Comparison of ENCODE assay signal across 8 cellular contexts in genomic region chr17:65560628-65561371, GRCh38. TPM values are rescaled to one million over a fixed set of nuclear protein-coding genes. Genes with fewer than 3 reads are reported as not detected.
DNase-seq lines count a peak whose midpoint lies in the region; ATAC-seq and TF ChIP-seq lines count a peak whose summit lies in the region.

No MANE protein-coding gene starts in this region.

- H3K27ac ChIP-seq in hepatocyte, result no peak overlapping the region
- H3K27ac ChIP-seq in rectal smooth muscle tissue (ENCODE audit: low read depth, low read length), result peak overlapping the region; percentile 95
- H3K27ac ChIP-seq in urinary bladder (ENCODE audit: low read depth), result peak overlapping the region; percentile 90

- in situ Hi-C loops in astrocyte of the cerebellum (cut with HindIII; ENCODE audit: low sequenced_read_pairs), result no loop called here

- H3K9me3 ChIP-seq in hepatocyte (ENCODE audit: low read depth), result no peaks in the 10 kb centered on the region

- DNase-seq in CD1c-positive myeloid dendritic cell (ENCODE audit: extremely low spot score), result peak; percentile 67
- DNase-seq in NCI-H1092 treated with DMSO at 0.1 percent for 48 hours (lab: John Stamatoyannopoulos, UW), result peak; percentile 63
- DNase-seq in T-helper 22 cell (ENCODE audit: low read depth), result peak; percentile 74
- DNase-seq in astrocyte of the cerebellum (ENCODE audit: low read depth), result peak; percentile 80
- peak; percentile 95 for DNase-seq in hepatocyte (ENCODE audit: low spot score)

- no peak for TF ChIP-seq CTCF in astrocyte of the cerebellum (IDR thresholded peaks at IDR 0.05; ENCODE audit: low read depth, low read length, missing control alignments)
- no peak for TF ChIP-seq CTCF in hepatocyte (IDR thresholded peaks at IDR 0.05; ENCODE audit: poor library complexity)

- peak overlapping the region; percentile 71 for H2AFZ ChIP-seq in hepatocyte

- ATAC-seq in GM21786 (IDR thresholded peaks at IDR 0.05; ENCODE audit: unreplicated experiment), result peak; percentile 33

- H3K4me1 ChIP-seq in hepatocyte (ENCODE audit: insufficient read depth) (peaks cover 25% of the 10 kb centered on the region), rectal smooth muscle tissue (ENCODE audit: control insufficient read depth, insufficient read depth, low read length) (peaks cover 14% of the 10 kb centered on the region), urinary bladder (ENCODE audit: insufficient read depth) (no peaks in the 10 kb centered on the region)

- no peaks in the 10 kb centered on the region for H3K9me2 ChIP-seq in hepatocyte (replicated peaks; ENCODE audit: insufficient read depth)

- no peaks in the 10 kb centered on the region for H3K27me3 ChIP-seq in hepatocyte
- no peaks in the 10 kb centered on the region for H3K27me3 ChIP-seq in rectal smooth muscle tissue (ENCODE audit: control insufficient read depth, insufficient read depth, low read length)

- H4K20me1 ChIP-seq in hepatocyte (ENCODE audit: insufficient read depth, poor library complexity, severe bottlenecking), result peaks cover 31% of the 10 kb centered on the region

- H3K4me2 ChIP-seq in hepatocyte, result no peak overlapping the region

- H3K9ac ChIP-seq in rectal smooth muscle tissue (ENCODE audit: low read length), result no peak overlapping the region

- H3K36me3 ChIP-seq in hepatocyte (replicated peaks; ENCODE audit: insufficient read depth, low read depth) (no peaks in the 10 kb centered on the region), rectal smooth muscle tissue (ENCODE audit: control insufficient read depth, insufficient read depth, low read length) (no peaks in the 10 kb centered on the region), urinary bladder (ENCODE audit: insufficient read depth) (no peaks in the 10 kb centered on the region)

- H3K79me2 ChIP-seq in hepatocyte, result no peaks in the 10 kb centered on the region

- WGBS in hepatocyte (ENCODE audit: low lambda C conversion rate, missing lambda C conversion rate), result 10% methylated on average over 7 of the region's 106 CpGs
- under 1% methylated on average over 105 of the region's 106 CpGs for WGBS in urinary bladder

- H3K4me3 ChIP-seq in astrocyte of the cerebellum (ENCODE audit: low read depth, low read length), result no peak overlapping the region
- H3K4me3 ChIP-seq in hepatocyte, result peak overlapping the region; percentile 97
- H3K4me3 ChIP-seq in rectal smooth muscle tissue (ENCODE audit: low read length), result peak overlapping the region; percentile 66
- H3K4me3 ChIP-seq in urinary bladder (ENCODE audit: low read depth, low read length), result peak overlapping the region; percentile 97

RNA-seq across cellular contexts. Expression of gene AXIN2, which starts 0.6 kb away (rescaled TPM):
- 21.4 and 22.3 TPM in 2 replicates for total RNA-seq in hepatocyte
- polyA plus RNA-seq in hepatocyte, result 11.3 and 15.4 TPM in 2 replicates
- 23.4 TPM for total RNA-seq in urinary bladder
- polyA plus RNA-seq in urinary bladder, result 25.4 TPM
